8 cellular contexts compared by ENCODE assay signal in genomic region chr5:72308853-72309191, GRCh38. TPM values are rescaled to one million over a fixed set of nuclear protein-coding genes. Genes with fewer than 3 reads are reported as not detected.
A peak's percentile ranks its signal among the peaks of the same experiment; 100 is the strongest.
DNase-seq lines count a peak whose midpoint lies in the region; ATAC-seq and TF ChIP-seq lines count a peak whose summit lies in the region.

No MANE protein-coding gene starts in this region.

- no peak for TF ChIP-seq CTCF in MCF 10A (IDR thresholded peaks at IDR 0.05; ENCODE audit: unreplicated experiment)

- peak overlapping the region; percentile 87 for H3K4me3 Mint-ChIP-seq in MCF 10A (ENCODE audit: unreplicated experiment)
- peak overlapping the region; percentile 73 for H3K4me3 Mint-ChIP-seq in natural killer cell treated with Interleukin-12 subunit alpha and Interleukin-12 subunit beta and Interleukin-15 and Interleukin-18, amount 100 ng/mL, for 72 hours

- peak overlapping the region; percentile 24 to 96 (median 88); a peak in 20 of 22 replicates for H3K9ac ChIP-seq in BLaER1 treated with 17β-estradiol and CSF1 and Interleukin-3, amounts not matched to agents 10 nM and 100 nM

- CTCF ChIA-PET in MCF 10A (lab: Yijun Ruan, JAX), result interaction anchor here (0.6 to 2.4 kb wide), 27 partner anchors 9 to 746 kb away, joined by 3 to 20 read pairs (median 3); no protein-coding TSS in a partner anchor

- peaks cover 15 to 34% (median 24%) of the 10 kb centered on the region in 10 experiments for H3K4me1 ChIP-seq in BLaER1 treated with 17β-estradiol and CSF1 and Interleukin-3, amounts not matched to agents 10 nM and 100 nM

- H3K36me3 Mint-ChIP-seq in MCF 10A (ENCODE audit: insufficient read depth, unreplicated experiment), result peaks cover 60% of the 10 kb centered on the region
- peaks cover 9% of the 10 kb centered on the region for H3K36me3 Mint-ChIP-seq in natural killer cell treated with Interleukin-12 subunit alpha and Interleukin-12 subunit beta and Interleukin-15 and Interleukin-18, amount 100 ng/mL, for 72 hours

- H3K9me3 ChIP-seq in BLaER1 treated with 17β-estradiol and CSF1 and Interleukin-3, amounts not matched to agents 10 nM and 100 nM (replicated peaks in 1 of 11), result no peaks in the 10 kb centered on the region
- no peaks in the 10 kb centered on the region for H3K9me3 ChIP-seq in KOPT-K1 (ENCODE audit: insufficient read depth, low read length, poor library complexity, severe bottlenecking)

- peak overlapping the region; percentile 95 for H3K27ac Mint-ChIP-seq in MCF 10A (ENCODE audit: low read depth, unreplicated experiment)
- peak overlapping the region; percentile 82 to 83 for H3K27ac Mint-ChIP-seq in natural killer cell treated with Interleukin-12 subunit alpha and Interleukin-12 subunit beta and Interleukin-15 and Interleukin-18, amount 100 ng/mL, for 72 hours

- no peaks in the 10 kb centered on the region for H3K9me3 Mint-ChIP-seq in MCF 10A (ENCODE audit: unreplicated experiment)
- H3K9me3 Mint-ChIP-seq in natural killer cell treated with Interleukin-12 subunit alpha and Interleukin-12 subunit beta and Interleukin-15 and Interleukin-18, amount 100 ng/mL, for 72 hours, result no peaks in the 10 kb centered on the region

- H3K4me3 ChIP-seq in BLaER1 treated with 17β-estradiol and CSF1 and Interleukin-3, amounts not matched to agents 10 nM and 100 nM, result no peak overlapping the region

- peaks cover 9% of the 10 kb centered on the region for H3K4me1 Mint-ChIP-seq in MCF 10A (ENCODE audit: insufficient read depth, unreplicated experiment)
- H3K4me1 Mint-ChIP-seq in natural killer cell treated with Interleukin-12 subunit alpha and Interleukin-12 subunit beta and Interleukin-15 and Interleukin-18, amount 100 ng/mL, for 72 hours (ENCODE audit: low read depth in 2 of 2), result peaks cover 17 to 28% of the 10 kb centered on the region in 2 donors

- H3K27me3 Mint-ChIP-seq in MCF 10A (ENCODE audit: insufficient read depth, unreplicated experiment), result no peaks in the 10 kb centered on the region
- no peaks in the 10 kb centered on the region for H3K27me3 Mint-ChIP-seq in natural killer cell treated with Interleukin-12 subunit alpha and Interleukin-12 subunit beta and Interleukin-15 and Interleukin-18, amount 100 ng/mL, for 72 hours

- H3K27ac ChIP-seq in BLaER1 treated with 17β-estradiol and CSF1 and Interleukin-3, amounts not matched to agents 10 nM and 100 nM, result peak overlapping the region in 9 of 11 experiments; percentile 39 to 96 (median 91); a peak in 16 of 22 replicates
- H3K27ac ChIP-seq in KOPT-K1 (ENCODE audit: low read depth, low read length, poor library complexity, severe bottlenecking), result peak overlapping the region; percentile 85

- H4K20me1 ChIP-seq in BLaER1 treated with 17β-estradiol and CSF1 and Interleukin-3, amounts not matched to agents 10 nM and 100 nM, result peaks cover 0 to 9% (median 0%) of the 10 kb centered on the region in 11 experiments; a peak in 6 of 22 replicates

- H3K36me3 ChIP-seq in BLaER1 treated with 17β-estradiol and CSF1 and Interleukin-3, amounts not matched to agents 10 nM and 100 nM, result peaks cover 46 to 61% (median 51%) of the 10 kb centered on the region in 11 experiments
- peaks cover 50% of the 10 kb centered on the region for H3K36me3 ChIP-seq in KOPT-K1 (ENCODE audit: insufficient read depth, low read length)

- POLR2A ChIA-PET in MCF 10A (lab: Yijun Ruan, JAX), result interaction anchor here (0.6 to 7.6 kb wide), 20 partner anchors 9 to 707 kb away, joined by 3 to 84 read pairs (median 4); partner anchors contain the start of genes MRPS27 and PTCD2

- no TSS peak for BruUV-seq in MCF 10A (replicated peaks; lab: Mats Ljungman, UMichigan)

- DNase-seq in MCF 10A (ENCODE audit: unreplicated experiment), result no peak
- DNase-seq in natural killer cell treated with Interleukin-12 subunit alpha and Interleukin-12 subunit beta and Interleukin-15 and Interleukin-18, amount 100 ng/mL, for 72 hours (ENCODE audit: low spot score), result no peak
- no peak for DNase-seq in left lobe of liver (ENCODE audit: low spot score)
- no peak for DNase-seq in NCI-H510A treated with DMSO at 0.1 percent for 48 hours (lab: John Stamatoyannopoulos, UW)
- DNase-seq in NCI-H2107 (lab: John Stamatoyannopoulos, UW), result no peak
- no peak for DNase-seq in OCI-M2 (lab: John Stamatoyannopoulos, UW; ENCODE audit: unreplicated experiment)

- intact Hi-C loops in MCF 10A (cut with micrococcal nuclease), result loop anchor here (1.0 kb wide), 4 partner anchors 171 to 531 kb away; no protein-coding TSS in a partner anchor

- ATAC-seq in natural killer cell treated with Interleukin-12 subunit alpha and Interleukin-12 subunit beta and Interleukin-15 and Interleukin-18, amount 100 ng/mL, for 72 hours, result no peak
- no peak for ATAC-seq in left lobe of liver

- H3K27me3 ChIP-seq in BLaER1 treated with 17β-estradiol and CSF1 and Interleukin-3, amounts not matched to agents 10 nM and 100 nM, result no peaks in the 10 kb centered on the region

- H3K4me2 ChIP-seq in BLaER1 treated with 17β-estradiol and CSF1 and Interleukin-3, amounts not matched to agents 10 nM and 100 nM, result peak overlapping the region in 8 of 11 experiments; percentile 8 to 49 (median 30); a peak in 14 of 22 replicates

RNA-seq across cellular contexts. Expression of gene MRPS27, which starts 11.2 kb away (rescaled TPM):
- total RNA-seq in MCF 10A (2022) (60.8 and 68.5 TPM in 2 replicates), left lobe of liver (23.9 TPM)
- total RNA-seq in natural killer cell treated with Interleukin-12 subunit alpha and Interleukin-12 subunit beta and Interleukin-15 and Interleukin-18, amount 100 ng/mL, for 72 hours, result 10 to 100 TPM; 43.1 to 61.0 TPM

RNA-seq across cellular contexts. Expression of gene PTCD2, which starts 11.4 kb away (rescaled TPM):
- 20.3 and 20.6 TPM in 2 replicates for total RNA-seq in MCF 10A (2022)
- total RNA-seq in natural killer cell treated with Interleukin-12 subunit alpha and Interleukin-12 subunit beta and Interleukin-15 and Interleukin-18, amount 100 ng/mL, for 72 hours, result 10 to 100 TPM in 1 of 2 donors, 1 to 10 TPM in 1; 8.0 to 11.3 TPM
- 6.5 TPM for total RNA-seq in left lobe of liver
